14 cellular contexts compared by ENCODE assay signal in the genomic region with DNA sequence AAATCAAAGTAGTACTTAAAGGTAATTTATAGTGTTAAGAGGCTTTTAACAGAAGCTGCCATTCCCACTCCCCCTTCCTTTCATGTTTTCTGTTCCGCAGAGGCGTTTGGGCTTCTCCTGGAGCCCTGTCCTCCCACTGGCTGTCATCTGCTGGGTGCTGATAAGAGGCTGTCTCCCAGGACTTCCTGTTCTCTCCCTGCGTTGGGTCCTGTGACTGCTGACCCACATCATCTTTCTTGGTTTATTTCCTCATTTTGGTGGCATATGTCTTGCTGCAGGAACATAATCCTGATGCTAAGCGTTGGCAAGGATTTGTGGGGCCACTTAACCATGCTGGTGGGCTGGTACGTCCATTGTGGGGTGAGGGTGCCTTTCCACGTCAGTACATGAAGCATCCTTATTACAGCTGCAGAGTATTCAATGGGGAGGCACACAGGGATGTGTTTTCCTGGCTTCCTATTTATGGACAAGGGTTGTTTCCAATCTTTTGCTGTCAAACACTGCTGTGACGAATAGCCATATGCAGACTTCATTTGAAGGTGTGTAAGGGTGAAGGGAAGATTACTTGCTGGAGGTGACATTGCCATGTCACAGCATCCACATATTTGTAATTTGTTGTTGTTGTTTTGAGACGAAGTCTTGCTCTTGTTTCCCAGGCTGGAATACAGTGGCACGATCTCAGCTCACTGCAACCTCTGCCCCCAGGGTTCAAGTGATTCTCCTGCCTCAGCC. TPM values are rescaled to one million over a fixed set of nuclear protein-coding genes. Genes with fewer than 3 reads are reported as not detected.
DNase-seq lines count a peak whose midpoint lies in the region; ATAC-seq lines count a peak whose summit lies in the region.
"Had no signal": no experiment of that assay in that cellular context is flagged by ENCODE, and none has a peak within 500 bp of the region (broad histone marks: within the 10 kb centered on the region; RNA-seq: fewer than 3 reads in every experiment).

No MANE protein-coding gene starts in this region.

- DNase-seq in AML-193 (lab: John Stamatoyannopoulos, UW) (peak; percentile 59 to 62), Kasumi-1 (lab: John Stamatoyannopoulos, UW) (peak; percentile 97), SKM-1 treated with dmso at 0.1 percent for 144 hours (lab: John Stamatoyannopoulos, UW; ENCODE audit: unreplicated experiment) (peak; percentile 91), inferior parietal cortex (ENCODE audit: extremely low spot score) (peak; percentile 56)
- no peak for DNase-seq in stimulated activated CD4-positive, alpha-beta T cell treated with anti-CD3 and anti-CD28 coated beads, Interleukin-4, amount 100 ng/mL, for 4 hours
- DNase-seq: activated naive CD4-positive, alpha-beta T cell treated with Interleukin-2 at 50 U/mL for 16 hours; NCI-H2029 treated with DMSO at 0.1 percent for 48 hours; SJCRH30; stomach; WERI-Rb-1 had no signal

- ATAC-seq in HG02642 (IDR thresholded peaks at IDR 0.05; ENCODE audit: poor library complexity, unreplicated experiment), result no peak
- ATAC-seq in esophagus mucosa, result no peak
- ATAC-seq in GM18907 (IDR thresholded peaks at IDR 0.05; ENCODE audit: unreplicated experiment), result no peak
- ATAC-seq: body of pancreas had no signal

RNA-seq across cellular contexts. Expression of gene RNF130, which starts 22.3 kb away (rescaled TPM):
- 13.7 TPM for total RNA-seq in esophagus mucosa

Comparison
In these comparisons a context has a peak if more than half of its experiments do, and no peak if none do; other contexts are left out.
1. DNase-seq: peak in AML-193 (2 of 2), Kasumi-1 (2 of 2), SKM-1 treated with dmso at 0.1 percent for 144 hours (single experiment) and inferior parietal cortex (single experiment); none in stimulated activated CD4-positive, alpha-beta T cell treated with anti-CD3 and anti-CD28 coated beads, Interleukin-4, amount 100 ng/mL, for 4 hours (0 of 2).